18 cellular contexts compared by ENCODE assay signal in genomic region chr10:78912361-78913218, GRCh38.
"Had no signal": no experiment of that assay in that cellular context is flagged by ENCODE, and none has a peak within 500 bp of the region (broad histone marks: within the 10 kb centered on the region; RNA-seq: fewer than 3 reads in every experiment).

No MANE protein-coding gene starts in this region.

- H3K9me3 Mint-ChIP-seq: activated naive CD8-positive, alpha-beta T cell treated with anti-CD3 and anti-CD28 coated beads for 36 hours; central memory CD8-positive, alpha-beta T cell; memory B cell; natural killer cell treated with Interleukin-12 subunit alpha and Interleukin-12 subunit beta and Interleukin-15 and Interleukin-18, amount 100 ng/mL, for 72 hours; stimulated activated naive B cell treated with anti-CD40 and anti-IgM and Interleukin-4, amounts not matched to agents 10 μg/mL and 1 μg/mL and 100 μg/mL, for 72 hours; type B pancreatic cell had no signal

- DNase-seq: activated CD4-positive, alpha-beta T cell treated with anti-CD3 and anti-CD28 coated beads for 4 hours; activated CD4-positive, alpha-beta T cell treated with anti-CD3 and anti-CD28 coated beads, Interleukin-2, amount 50 U/mL, for 48 hours; activated CD4-positive, CD25-positive, alpha-beta regulatory T cell; activated naive CD4-positive, alpha-beta T cell treated with Interleukin-2 at 50 U/mL for 16 hours; activated naive CD8-positive, alpha-beta T cell treated with anti-CD3 and anti-CD28 coated beads for 36 hours; activated T-cell treated with anti-CD3 and anti-CD28 coated beads, Interleukin-2, amount 50 U/mL, for 48 hours; occipital lobe; stimulated activated CD4-positive, alpha-beta T cell treated with anti-CD3 and anti-CD28 coated beads, Interleukin-15, amount 100 ng/mL, for 24 hours; stimulated activated naive B cell treated with anti-CD40 and anti-IgM and Interleukin-4, amounts not matched to agents 10 μg/mL and 1 μg/mL and 100 μg/mL, for 72 hours; T-helper 17 cell had no signal

- H3K27ac Mint-ChIP-seq: activated naive CD8-positive, alpha-beta T cell treated with anti-CD3 and anti-CD28 coated beads for 36 hours; memory B cell; natural killer cell treated with Interleukin-12 subunit alpha and Interleukin-12 subunit beta and Interleukin-15 and Interleukin-18, amount 100 ng/mL, for 72 hours; stimulated activated naive B cell treated with anti-CD40 and anti-IgM and Interleukin-4, amounts not matched to agents 10 μg/mL and 1 μg/mL and 100 μg/mL, for 72 hours; T-helper 17 cell; type B pancreatic cell had no signal

- H3K9me3 ChIP-seq: breast epithelium, right lobe of liver, testis had no signal

- H3K27me3 Mint-ChIP-seq: activated naive CD8-positive, alpha-beta T cell treated with anti-CD3 and anti-CD28 coated beads for 36 hours; central memory CD8-positive, alpha-beta T cell; natural killer cell treated with Interleukin-12 subunit alpha and Interleukin-12 subunit beta and Interleukin-15 and Interleukin-18, amount 100 ng/mL, for 72 hours had no signal

- H3K4me3 ChIP-seq: breast epithelium, coronary artery, right lobe of liver, testis had no signal

- H3K36me3 ChIP-seq: breast epithelium, right lobe of liver had no signal

- H3K36me3 Mint-ChIP-seq: activated naive CD8-positive, alpha-beta T cell treated with anti-CD3 and anti-CD28 coated beads for 36 hours; memory B cell; natural killer cell treated with Interleukin-12 subunit alpha and Interleukin-12 subunit beta and Interleukin-15 and Interleukin-18, amount 100 ng/mL, for 72 hours; stimulated activated naive B cell treated with anti-CD40 and anti-IgM and Interleukin-4, amounts not matched to agents 10 μg/mL and 1 μg/mL and 100 μg/mL, for 72 hours; type B pancreatic cell had no signal

- H3K4me1 Mint-ChIP-seq: activated naive CD8-positive, alpha-beta T cell treated with anti-CD3 and anti-CD28 coated beads for 36 hours; central memory CD8-positive, alpha-beta T cell; stimulated activated naive B cell treated with anti-CD40 and anti-IgM and Interleukin-4, amounts not matched to agents 10 μg/mL and 1 μg/mL and 100 μg/mL, for 72 hours had no signal

- H3K4me3 Mint-ChIP-seq: activated naive CD8-positive, alpha-beta T cell treated with anti-CD3 and anti-CD28 coated beads for 36 hours; central memory CD8-positive, alpha-beta T cell; memory B cell; natural killer cell treated with Interleukin-12 subunit alpha and Interleukin-12 subunit beta and Interleukin-15 and Interleukin-18, amount 100 ng/mL, for 72 hours; stimulated activated naive B cell treated with anti-CD40 and anti-IgM and Interleukin-4, amounts not matched to agents 10 μg/mL and 1 μg/mL and 100 μg/mL, for 72 hours; T-helper 17 cell; type B pancreatic cell had no signal

- H3K27me3 ChIP-seq: breast epithelium, right lobe of liver, testis had no signal

- H3K27ac ChIP-seq: breast epithelium, coronary artery, right lobe of liver, testis had no signal
